Comparison of ENCODE assay signal across 21 cellular contexts in genomic region chr4:3689576-3690551, GRCh38.
"Had no signal": no experiment of that assay in that cellular context is flagged by ENCODE, and none has a peak within 500 bp of the region (broad histone marks: within the 10 kb centered on the region; RNA-seq: fewer than 3 reads in every experiment).

No MANE protein-coding gene starts in this region.

- H3K36me3 Mint-ChIP-seq: mesothelial cell of epicardium; stimulated activated naive B cell treated with anti-CD40 and anti-IgM and Interleukin-4, amounts not matched to agents 10 μg/mL and 1 μg/mL and 100 μg/mL, for 72 hours; T-cell had no signal

- H3K27ac ChIP-seq: breast epithelium, esophagus muscularis mucosa, gastroesophageal sphincter, heart right ventricle had no signal

- H3K27me3 Mint-ChIP-seq: activated CD8-positive, alpha-beta T cell treated with anti-CD3 and anti-CD28 coated beads for 36 hours; activated T-cell treated with anti-CD3 and anti-CD28 coated beads, Interleukin-2, amount 50 U/mL, for 24 hours had no signal

- H3K4me1 ChIP-seq: breast epithelium, esophagus muscularis mucosa, gastroesophageal sphincter, heart right ventricle had no signal

- ATAC-seq: activated CD8-positive, alpha-beta T cell treated with anti-CD3 and anti-CD28 coated beads for 36 hours; gastroesophageal sphincter; sciatic nerve; stimulated activated naive B cell treated with anti-CD40 and anti-IgM and Interleukin-4, amounts not matched to agents 10 μg/mL and 1 μg/mL and 100 μg/mL, for 72 hours; T-cell had no signal

- H3K9me3 ChIP-seq: breast epithelium, esophagus muscularis mucosa, gastroesophageal sphincter had no signal

- DNase-seq: activated CD4-positive, alpha-beta T cell treated with anti-CD3 and anti-CD28 coated beads for 48 hours; activated CD4-positive, CD25-positive, alpha-beta regulatory T cell; activated CD8-positive, alpha-beta T cell treated with anti-CD3 and anti-CD28 coated beads for 36 hours; activated naive CD4-positive, alpha-beta T cell treated with anti-CD3 and anti-CD28 coated beads for 36 hours; activated T-cell treated with anti-CD3 and anti-CD28 coated beads, Interleukin-2, amount 50 U/mL, for 24 hours; cerebellar nuclear complex; effector CD4-positive, alpha-beta T cell; heart right ventricle; kidney glomerular epithelial cell; stimulated activated CD4-positive, alpha-beta T cell treated with anti-CD3 and anti-CD28 coated beads, Interleukin-4, amount 100 ng/mL, for 4 hours; stimulated activated naive B cell treated with anti-CD40 and anti-IgM and Interleukin-4, amounts not matched to agents 10 μg/mL and 1 μg/mL and 100 μg/mL, for 72 hours; T-cell had no signal

- H3K27ac Mint-ChIP-seq: activated CD8-positive, alpha-beta T cell treated with anti-CD3 and anti-CD28 coated beads for 36 hours; activated naive CD4-positive, alpha-beta T cell treated with anti-CD3 and anti-CD28 coated beads for 36 hours; activated T-cell treated with anti-CD3 and anti-CD28 coated beads, Interleukin-2, amount 50 U/mL, for 24 hours; activated T-helper 2 cell treated with anti-CD3 and anti-CD28 coated beads, Interferon-gamma antibody, Interleukin-2, Interleukin-4, amounts not matched to agents 10 μg/mL and 5 μg/mL and 100 μg/mL, durations not matched to agents 14 hours and 24 hours and 36 hours; mesothelial cell of epicardium; stimulated activated naive B cell treated with anti-CD40 and anti-IgM and Interleukin-4, amounts not matched to agents 10 μg/mL and 1 μg/mL and 100 μg/mL, for 72 hours; T-cell had no signal

- H3K36me3 ChIP-seq: breast epithelium, esophagus muscularis mucosa, gastroesophageal sphincter, heart right ventricle had no signal

- H3K9me3 Mint-ChIP-seq: activated CD8-positive, alpha-beta T cell treated with anti-CD3 and anti-CD28 coated beads for 36 hours; activated naive CD4-positive, alpha-beta T cell treated with anti-CD3 and anti-CD28 coated beads for 36 hours; activated T-cell treated with anti-CD3 and anti-CD28 coated beads, Interleukin-2, amount 50 U/mL, for 24 hours; activated T-helper 2 cell treated with anti-CD3 and anti-CD28 coated beads, Interferon-gamma antibody, Interleukin-2, Interleukin-4, amounts not matched to agents 10 μg/mL and 5 μg/mL and 100 μg/mL, durations not matched to agents 14 hours and 24 hours and 36 hours; T-cell had no signal

- FAIRE-seq: astrocyte had no signal

- H3K4me3 ChIP-seq: breast epithelium, esophagus muscularis mucosa, gastroesophageal sphincter, heart right ventricle, lung had no signal

- H3K4me1 Mint-ChIP-seq: neural crest cell; stimulated activated naive B cell treated with anti-CD40 and anti-IgM and Interleukin-4, amounts not matched to agents 10 μg/mL and 1 μg/mL and 100 μg/mL, for 72 hours; T-cell had no signal

- H3K4me3 Mint-ChIP-seq: activated CD8-positive, alpha-beta T cell treated with anti-CD3 and anti-CD28 coated beads for 36 hours; activated naive CD4-positive, alpha-beta T cell treated with anti-CD3 and anti-CD28 coated beads for 36 hours; activated T-cell treated with anti-CD3 and anti-CD28 coated beads, Interleukin-2, amount 50 U/mL, for 24 hours; mesothelial cell of epicardium; neural crest cell; stimulated activated naive B cell treated with anti-CD40 and anti-IgM and Interleukin-4, amounts not matched to agents 10 μg/mL and 1 μg/mL and 100 μg/mL, for 72 hours; T-cell had no signal
